ENCODE assay signal across 10 cellular contexts in genomic region chr6:16803294-16804006, GRCh38. TPM values are rescaled to one million over a fixed set of nuclear protein-coding genes. Genes with fewer than 3 reads are reported as not detected.
DNase-seq lines count a peak whose midpoint lies in the region; ATAC-seq, FAIRE-seq and TF ChIP-seq lines count a peak whose summit lies in the region.
"Had no signal": no experiment of that assay in that cellular context is flagged by ENCODE, and none has a peak within 500 bp of the region (broad histone marks: within the 10 kb centered on the region; RNA-seq: fewer than 3 reads in every experiment).

No MANE protein-coding gene starts in this region.

- peak overlapping the region in 1 of 2 experiments; percentile 51 for H3K23ac ChIP-seq in mesenchymal stem cell (ENCODE audit: low read length in 2 of 2)

- H3K36me3 ChIP-seq in WERI-Rb-1, result no peaks in the 10 kb centered on the region
- no peaks in the 10 kb centered on the region for H3K36me3 ChIP-seq in mesenchymal stem cell (ENCODE audit: control insufficient read depth in 1 of 2, insufficient read depth in 2 of 2, low read depth in 1 of 2, low read length in 2 of 2)
- H3K36me3 ChIP-seq in transverse colon, result no peaks in the 10 kb centered on the region
- H3K36me3 ChIP-seq in spleen, result no peaks in the 10 kb centered on the region
- H3K36me3 ChIP-seq in mammary epithelial cell (ENCODE audit: insufficient read depth, low read length), result no peaks in the 10 kb centered on the region

- H3K18ac ChIP-seq in mesenchymal stem cell (ENCODE audit: low read depth in 1 of 2, low read length in 2 of 2), result no peak overlapping the region

- FAIRE-seq in urothelium cell line (lab: Jason Lieb, UNC), result no peak

- ATAC-seq in foreskin keratinocyte (peak; percentile 63), GM19395 (IDR thresholded peaks at IDR 0.05; ENCODE audit: unreplicated experiment) (no peak)

- no peak overlapping the region for H3K14ac ChIP-seq in mesenchymal stem cell (ENCODE audit: low read length in 2 of 2)

- in situ Hi-C loops in transverse colon (cut with MboI; ENCODE audit: low pct_ligation_motif_present in 1 of 4, low pct_unique_long_range_greater_than_20kb in 1 of 4, low sequenced_read_pairs in 3 of 4) (no loop called here), mammary epithelial cell (cut with MboI; ENCODE audit: low sequenced_read_pairs in 2 of 2) (no loop called here)

- H2AFZ ChIP-seq in mesenchymal stem cell (ENCODE audit: low read depth, low read length) (peak overlapping the region; percentile 20), mammary epithelial cell (ENCODE audit: low read depth, low read length) (no peak overlapping the region)

- peak overlapping the region; percentile 83 for H4K8ac ChIP-seq in mesenchymal stem cell (ENCODE audit: low read length)

- H3K9me3 ChIP-seq in WERI-Rb-1 (ENCODE audit: severe bottlenecking), result no peaks in the 10 kb centered on the region
- H3K9me3 ChIP-seq in mesenchymal stem cell (ENCODE audit: control insufficient read depth, low read length), result no peaks in the 10 kb centered on the region
- no peaks in the 10 kb centered on the region for H3K9me3 ChIP-seq in transverse colon
- no peaks in the 10 kb centered on the region for H3K9me3 ChIP-seq in spleen
- no peaks in the 10 kb centered on the region for H3K9me3 ChIP-seq in mammary epithelial cell (replicated peaks; ENCODE audit: insufficient read depth, low read length)

- TF ChIP-seq CTCF in WERI-Rb-1 (IDR thresholded peaks at IDR 0.05; ENCODE audit: low read depth, low read length), result no peak
- no peak for TF ChIP-seq CTCF in foreskin keratinocyte (conservative IDR thresholded peaks at IDR 0.05)
- TF ChIP-seq CTCF in transverse colon (IDR thresholded peaks at IDR 0.05), result no peak
- no peak for TF ChIP-seq CTCF in spleen (IDR thresholded peaks at IDR 0.05 in 8 of 11, conservative IDR thresholded peaks at IDR 0.05 in 3 of 11)
- no peak for TF ChIP-seq CTCF in mammary epithelial cell (conservative IDR thresholded peaks at IDR 0.05 in 1 of 2, IDR thresholded peaks at IDR 0.05 in 1 of 2; ENCODE audit: extremely low read depth in 1 of 2, insufficient read depth in 1 of 2, low read depth in 1 of 2, low read length in 2 of 2)

- H3K4me1 ChIP-seq in foreskin keratinocyte (peaks cover 9% of the 10 kb centered on the region), mesenchymal stem cell (ENCODE audit: control insufficient read depth, insufficient read depth, low read depth, low read length) (peaks cover 5% of the 10 kb centered on the region), transverse colon (peaks cover 0 to 5% (median 2%) of the 10 kb centered on the region in 4 donors), spleen (peaks cover 0 to 9% (median 0%) of the 10 kb centered on the region in 6 donors), mammary epithelial cell (ENCODE audit: insufficient read depth, low read length) (no peaks in the 10 kb centered on the region)

- H2BK120ac ChIP-seq in mesenchymal stem cell (ENCODE audit: low read depth, low read length), result peak overlapping the region; percentile 27

- no peak overlapping the region for H2BK5ac ChIP-seq in mesenchymal stem cell (ENCODE audit: low read depth, low read length, poor library complexity, severe bottlenecking)

- no peak overlapping the region for H2AK5ac ChIP-seq in mesenchymal stem cell (ENCODE audit: low read length, severe bottlenecking)

- H4K91ac ChIP-seq in mesenchymal stem cell (ENCODE audit: low read length), result no peak overlapping the region

- no peaks in the 10 kb centered on the region for H3K79me1 ChIP-seq in mesenchymal stem cell (replicated peaks; ENCODE audit: low read length, poor library complexity, severe bottlenecking)

- no peak for TF ChIP-seq EP300 in transverse colon (IDR thresholded peaks at IDR 0.05; ENCODE audit: low read depth)

- dilution Hi-C loops in mammary epithelial cell (cut with HindIII; ENCODE audit: low sequenced_read_pairs), result no loop called here

- H3K4ac ChIP-seq in mesenchymal stem cell (ENCODE audit: low read depth in 1 of 2, low read length in 2 of 2), result peak overlapping the region in 1 of 2 experiments; percentile 56

- H3K27me3 ChIP-seq in WERI-Rb-1 (ENCODE audit: insufficient read depth, low read depth, severe bottlenecking) (no peaks in the 10 kb centered on the region), foreskin keratinocyte (no peaks in the 10 kb centered on the region), mesenchymal stem cell (ENCODE audit: control insufficient read depth in 1 of 2, insufficient read depth in 1 of 2, low read length in 2 of 2) (no peaks in the 10 kb centered on the region), transverse colon (no peaks in the 10 kb centered on the region), spleen (replicated peaks in 1 of 7) (no peaks in the 10 kb centered on the region), mammary epithelial cell (ENCODE audit: insufficient read depth, low read length) (no peaks in the 10 kb centered on the region)

- H2BK12ac ChIP-seq in mesenchymal stem cell (ENCODE audit: low read length in 2 of 2), result peak overlapping the region in 1 of 2 experiments; percentile 78

- intact Hi-C loops in transverse colon (cut with DNase I; ENCODE audit: low total_unique reads), result no loop called here
- intact Hi-C loops in spleen (cut with DNase I; ENCODE audit: low total_unique reads), result no loop called here
- intact Hi-C loops in mammary epithelial cell (cut with micrococcal nuclease), result no loop called here

- H3K9ac ChIP-seq in mesenchymal stem cell (ENCODE audit: low read length) (peak overlapping the region; percentile 34), mammary epithelial cell (ENCODE audit: insufficient read depth, low read length) (no peak overlapping the region)

- CTCF ChIA-PET in mammary epithelial cell (lab: Charles Lee; ENCODE audit: low non-redundant PET), result no interaction called here

- TF ChIP-seq POLR2A in transverse colon (IDR thresholded peaks at IDR 0.05), result no peak
- TF ChIP-seq POLR2A in spleen (IDR thresholded peaks at IDR 0.05), result no peak

- H3K4me2 ChIP-seq in mesenchymal stem cell (ENCODE audit: low read length, poor library complexity, severe bottlenecking) (peak overlapping the region; percentile 53), mammary epithelial cell (ENCODE audit: insufficient read depth, low read depth, low read length) (no peak overlapping the region)

- WGBS in mesenchymal stem cell, result 56% methylated on average over 21 of the region's 21 CpGs
- WGBS in transverse colon (ENCODE audit: low coverage in 1 of 2), 2 donors, result 71 to 74% methylated on average over 12 to 21 of the region's 21 CpGs
- WGBS in spleen, 5 donors, result 66 to 86% (median 79%) methylated on average over 15 to 21 of the region's 21 CpGs
- WGBS in mammary epithelial cell (ENCODE audit: low coverage, missing lambda C conversion rate), result 90% methylated on average over 18 of the region's 21 CpGs

- peak; percentile 23 for DNase-seq in WERI-Rb-1
- peak; percentile 38 to 52 for DNase-seq in foreskin keratinocyte
- DNase-seq in mesenchymal stem cell, result peak; percentile 60
- DNase-seq in transverse colon, result peak; percentile 14
- no peak for DNase-seq in spleen
- no peak for DNase-seq in mammary epithelial cell
- DNase-seq in urothelium cell line (ENCODE audit: low spot score), result no peak
- DNase-seq: activated B cell treated with CpG ODN at 0.5 μM for 24 hours, HFFc6 had no signal

- no peaks in the 10 kb centered on the region for H4K20me1 ChIP-seq in mammary epithelial cell (ENCODE audit: insufficient read depth, low read length)

- BruUV-seq in mammary epithelial cell (replicated peaks; lab: Mats Ljungman, UMichigan), result no TSS peak

- H3K79me2 ChIP-seq in mammary epithelial cell (ENCODE audit: insufficient read depth, low read length), result no peaks in the 10 kb centered on the region

- H2BK15ac ChIP-seq in mesenchymal stem cell (ENCODE audit: low read depth, poor library complexity, severe bottlenecking), result no peak overlapping the region

- no peak overlapping the region for H3K4me3 ChIP-seq in WERI-Rb-1 (ENCODE audit: low read depth, low read length)
- H3K4me3 ChIP-seq in mesenchymal stem cell (ENCODE audit: insufficient read depth in 1 of 2, low read depth in 1 of 2, low read length in 2 of 2), result peak overlapping the region; percentile 14 to 15
- peak overlapping the region in 1 of 4 donors; percentile 26 for H3K4me3 ChIP-seq in transverse colon
- H3K4me3 ChIP-seq in spleen, result no peak overlapping the region
- no peak overlapping the region for H3K4me3 ChIP-seq in mammary epithelial cell (replicated peaks in 1 of 3; ENCODE audit: insufficient read depth in 1 of 3, low read depth in 2 of 3, low read length in 3 of 3)

- H3K27ac ChIP-seq in WERI-Rb-1 (no peak overlapping the region), foreskin keratinocyte (no peak overlapping the region), mesenchymal stem cell (ENCODE audit: low read length, poor library complexity, severe bottlenecking) (peak overlapping the region; percentile 38), transverse colon (peak overlapping the region; percentile 39 to 72 (median 66)), spleen (no peak overlapping the region), mammary epithelial cell (ENCODE audit: insufficient read depth, low read depth, low read length) (no peak overlapping the region)

RNA-seq across cellular contexts. Expression of gene ATXN1, which starts 42.2 kb away (rescaled TPM):
- total RNA-seq in foreskin keratinocyte, result 7.2 and 11.9 TPM in 2 replicates
- 2.4 and 3.0 TPM in 2 replicates for polyA plus RNA-seq in foreskin keratinocyte
- polyA plus RNA-seq in mesenchymal stem cell (2013, experiment 1 of 2), result 16.8 TPM
- polyA plus RNA-seq in mesenchymal stem cell (2013, experiment 2 of 2), result 16.0 TPM
- total RNA-seq in transverse colon, result 100 to 1,000 TPM in 2 of 4 donors, 10 to 100 TPM in 2; 48.7 to 166 (median 105) TPM
- 100 to 1,000 TPM in 2 of 7 donors, 10 to 100 TPM in 5; 64.3 to 123 (median 80.5) TPM for total RNA-seq in spleen
- polyA plus RNA-seq in spleen, result 1 to 10 TPM; 3.5 to 9.4 (median 5.1) TPM
- 10 to 100 TPM; 18.5 to 34.3 TPM for total RNA-seq in mammary epithelial cell
- 7.1 TPM for polyA plus RNA-seq in mammary epithelial cell
- 11.3 TPM for polyA minus RNA-seq in mammary epithelial cell

Comparison
In these comparisons a context has a peak if more than half of its experiments do, and no peak if none do; other contexts are left out.
1. DNase-seq: peak in WERI-Rb-1 (single experiment), foreskin keratinocyte (2 of 2), mesenchymal stem cell (single experiment) and transverse colon (single experiment); none in spleen (single experiment), mammary epithelial cell (single experiment) and urothelium cell line (single experiment).
2. H3K27ac ChIP-seq: peak in mesenchymal stem cell (single experiment) and transverse colon (4 of 4); none in WERI-Rb-1 (single experiment), foreskin keratinocyte (single experiment), spleen (0 of 8) and mammary epithelial cell (single experiment).
3. H3K4me3 ChIP-seq: peak in mesenchymal stem cell (2 of 2); none in WERI-Rb-1 (single experiment), spleen (0 of 8) and mammary epithelial cell (0 of 3).